In the genomic region with DNA sequence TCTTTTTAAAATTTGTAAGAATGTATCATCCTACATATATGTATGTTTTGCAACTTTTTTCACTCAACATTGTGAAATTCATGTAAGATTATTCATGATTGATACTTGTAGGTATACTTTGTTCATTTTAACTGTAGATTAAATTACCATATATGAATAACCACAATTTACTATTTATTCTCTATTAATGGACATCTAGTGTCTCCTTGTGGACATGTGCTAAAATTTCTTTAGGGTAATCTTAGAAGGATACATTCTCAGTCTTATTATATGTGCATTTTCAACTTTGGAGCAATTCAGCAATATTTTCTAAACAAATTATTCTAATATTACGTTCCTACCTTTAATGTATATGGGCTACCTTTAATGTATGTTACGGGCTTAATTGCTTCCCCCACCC, we compare ENCODE assay signal across 2 cellular contexts.
TF ChIP-seq lines count a peak whose summit lies in the region.

No MANE protein-coding gene starts in this region.

TF ChIP-seq in HCT116, 20 proteins besides CTCF, POLR2A, EP300 and RAD21 (continued from another document):
- TF ChIP-seq, protein P1, sequence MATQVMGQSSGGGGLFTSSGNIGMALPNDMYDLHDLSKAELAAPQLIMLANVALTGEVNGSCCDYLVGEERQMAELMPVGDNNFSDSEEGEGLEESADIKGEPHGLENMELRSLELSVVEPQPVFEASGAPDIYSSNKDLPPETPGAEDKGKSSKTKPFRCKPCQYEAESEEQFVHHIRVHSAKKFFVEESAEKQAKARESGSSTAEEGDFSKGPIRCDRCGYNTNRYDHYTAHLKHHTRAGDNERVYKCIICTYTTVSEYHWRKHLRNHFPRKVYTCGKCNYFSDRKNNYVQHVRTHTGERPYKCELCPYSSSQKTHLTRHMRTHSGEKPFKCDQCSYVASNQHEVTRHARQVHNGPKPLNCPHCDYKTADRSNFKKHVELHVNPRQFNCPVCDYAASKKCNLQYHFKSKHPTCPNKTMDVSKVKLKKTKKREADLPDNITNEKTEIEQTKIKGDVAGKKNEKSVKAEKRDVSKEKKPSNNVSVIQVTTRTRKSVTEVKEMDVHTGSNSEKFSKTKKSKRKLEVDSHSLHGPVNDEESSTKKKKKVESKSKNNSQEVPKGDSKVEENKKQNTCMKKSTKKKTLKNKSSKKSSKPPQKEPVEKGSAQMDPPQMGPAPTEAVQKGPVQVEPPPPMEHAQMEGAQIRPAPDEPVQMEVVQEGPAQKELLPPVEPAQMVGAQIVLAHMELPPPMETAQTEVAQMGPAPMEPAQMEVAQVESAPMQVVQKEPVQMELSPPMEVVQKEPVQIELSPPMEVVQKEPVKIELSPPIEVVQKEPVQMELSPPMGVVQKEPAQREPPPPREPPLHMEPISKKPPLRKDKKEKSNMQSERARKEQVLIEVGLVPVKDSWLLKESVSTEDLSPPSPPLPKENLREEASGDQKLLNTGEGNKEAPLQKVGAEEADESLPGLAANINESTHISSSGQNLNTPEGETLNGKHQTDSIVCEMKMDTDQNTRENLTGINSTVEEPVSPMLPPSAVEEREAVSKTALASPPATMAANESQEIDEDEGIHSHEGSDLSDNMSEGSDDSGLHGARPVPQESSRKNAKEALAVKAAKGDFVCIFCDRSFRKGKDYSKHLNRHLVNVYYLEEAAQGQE (IDR thresholded peaks at IDR 0.05; ENCODE audit: low read depth) = no peak

TF ChIP-seq in SK-N-SH, 30 proteins besides CTCF, POLR2A, EP300 and RAD21 (continued from another document):
- TF ChIP-seq, protein P2, sequence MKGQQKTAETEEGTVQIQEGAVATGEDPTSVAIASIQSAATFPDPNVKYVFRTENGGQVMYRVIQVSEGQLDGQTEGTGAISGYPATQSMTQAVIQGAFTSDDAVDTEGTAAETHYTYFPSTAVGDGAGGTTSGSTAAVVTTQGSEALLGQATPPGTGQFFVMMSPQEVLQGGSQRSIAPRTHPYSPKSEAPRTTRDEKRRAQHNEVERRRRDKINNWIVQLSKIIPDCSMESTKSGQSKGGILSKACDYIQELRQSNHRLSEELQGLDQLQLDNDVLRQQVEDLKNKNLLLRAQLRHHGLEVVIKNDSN (IDR thresholded peaks at IDR 0.05; ENCODE audit: borderline replicate concordance, low read depth) = no peak
- TF ChIP-seq GATA2 (CRISPR knock-in tag; IDR thresholded peaks at IDR 0.05) (no peak), FOSL2 (IDR thresholded peaks at IDR 0.05; ENCODE audit: borderline replicate concordance, low read depth) (no peak), EZH2phosphoT487 (IDR thresholded peaks at IDR 0.05; ENCODE audit: borderline replicate concordance, low read depth) (no peak), SIN3A (IDR thresholded peaks at IDR 0.05; ENCODE audit: borderline replicate concordance, low read depth, low read length) (no peak), MXI1 (IDR thresholded peaks at IDR 0.05; ENCODE audit: low read depth, low read length) (no peak), RXRA (IDR thresholded peaks at IDR 0.05; ENCODE audit: borderline replicate concordance, low read depth) (no peak), POLR2AphosphoS5 (IDR thresholded peaks at IDR 0.05; ENCODE audit: low read depth, low read length) (no peak), TCF12 (IDR thresholded peaks at IDR 0.05) (no peak), GABPA (IDR thresholded peaks at IDR 0.05; ENCODE audit: low read depth) (no peak)
- TF ChIP-seq, protein P3, sequence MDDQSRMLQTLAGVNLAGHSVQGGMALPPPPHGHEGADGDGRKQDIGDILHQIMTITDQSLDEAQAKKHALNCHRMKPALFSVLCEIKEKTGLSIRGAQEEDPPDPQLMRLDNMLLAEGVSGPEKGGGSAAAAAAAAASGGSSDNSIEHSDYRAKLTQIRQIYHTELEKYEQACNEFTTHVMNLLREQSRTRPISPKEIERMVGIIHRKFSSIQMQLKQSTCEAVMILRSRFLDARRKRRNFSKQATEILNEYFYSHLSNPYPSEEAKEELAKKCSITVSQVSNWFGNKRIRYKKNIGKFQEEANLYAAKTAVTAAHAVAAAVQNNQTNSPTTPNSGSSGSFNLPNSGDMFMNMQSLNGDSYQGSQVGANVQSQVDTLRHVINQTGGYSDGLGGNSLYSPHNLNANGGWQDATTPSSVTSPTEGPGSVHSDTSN (IDR thresholded peaks at IDR 0.05) = no peak
- TF ChIP-seq, protein P1 (IDR thresholded peaks at IDR 0.05; ENCODE audit: low read depth, low read length) = no peak
